15 cellular contexts compared by ENCODE assay signal in genomic region chr3:129618901-129619671, GRCh38. TPM values are rescaled to one million over a fixed set of nuclear protein-coding genes. Genes with fewer than 3 reads are reported as not detected.
DNase-seq lines count a peak whose midpoint lies in the region; ATAC-seq, FAIRE-seq and TF ChIP-seq lines count a peak whose summit lies in the region.
"Had no signal": no experiment of that assay in that cellular context is flagged by ENCODE, and none has a peak within 500 bp of the region (broad histone marks: within the 10 kb centered on the region; RNA-seq: fewer than 3 reads in every experiment).

No MANE protein-coding gene starts in this region.

- H3K36me3 ChIP-seq in gastrocnemius medialis, result no peaks in the 10 kb centered on the region
- H3K36me3 ChIP-seq: Peyer's patch had no signal

- H3K4me3 Mint-ChIP-seq in central memory CD8-positive, alpha-beta T cell, result peak overlapping the region; percentile 5
- H3K4me3 Mint-ChIP-seq: CD4-positive, CD25-positive, alpha-beta regulatory T cell; endodermal cell had no signal

- no peak for ATAC-seq in central memory CD8-positive, alpha-beta T cell (replicated peaks; ENCODE audit: extremely low read depth, poor library complexity, severe bottlenecking)
- ATAC-seq in gastrocnemius medialis (no peak), esophagus mucosa (no peak)

- peaks cover 23% of the 10 kb centered on the region for H3K4me1 Mint-ChIP-seq in central memory CD8-positive, alpha-beta T cell

- H3K27me3 Mint-ChIP-seq in central memory CD8-positive, alpha-beta T cell, result no peaks in the 10 kb centered on the region

- DNase-seq in ELR (ENCODE audit: low read depth) (peak; percentile 26), left kidney (ENCODE audit: low read depth, low spot score) (peak; percentile 69), gastrocnemius medialis (no peak), GM19240 (ENCODE audit: insufficient read length, low spot score) (no peak), GM12891 (ENCODE audit: insufficient read length, low spot score) (no peak), H54 (ENCODE audit: insufficient read length, low spot score) (no peak)
- DNase-seq in central memory CD8-positive, alpha-beta T cell (ENCODE audit: low spot score in 2 of 2), result no peak
- DNase-seq: CD4-positive, CD25-positive, alpha-beta regulatory T cell; endodermal cell; head of caudate nucleus; NCI-H1436; Peyer's patch; stimulated activated CD4-positive, alpha-beta T cell treated with anti-CD3 and anti-CD28 coated beads, Interleukin-4, amount 100 ng/mL, for 1 hour; stimulated activated naive CD4-positive, alpha-beta T cell had no signal

- H3K9me3 ChIP-seq in gastrocnemius medialis, result no peaks in the 10 kb centered on the region
- H3K9me3 ChIP-seq: Peyer's patch had no signal

- FAIRE-seq in GM12891 (lab: Jason Lieb, UNC) (no peak), H54 (lab: Jason Lieb, UNC) (no peak)

- in situ Hi-C loops in gastrocnemius medialis (cut with MboI; ENCODE audit: low sequenced_read_pairs in 4 of 4), result loop anchor here in 1 of 4 donors (10.0 kb wide), 1 partner anchor 124 kb away; no protein-coding TSS in a partner anchor

- TF ChIP-seq POLR2A in gastrocnemius medialis (IDR thresholded peaks at IDR 0.05) (no peak), GM12891 (IDR thresholded peaks at IDR 0.05; ENCODE audit: low read depth, low read length) (no peak), H54 (IDR thresholded peaks at IDR 0.05; ENCODE audit: low read depth, low read length) (no peak)

- H3K27ac ChIP-seq in gastrocnemius medialis, result peak overlapping the region; percentile 38 to 76 (median 64)

- no peak overlapping the region for H3K27ac Mint-ChIP-seq in central memory CD8-positive, alpha-beta T cell (ENCODE audit: low read depth)
- H3K27ac Mint-ChIP-seq: CD4-positive, CD25-positive, alpha-beta regulatory T cell; endodermal cell had no signal

- no peak overlapping the region for H3K4me3 ChIP-seq in gastrocnemius medialis
- H3K4me3 ChIP-seq: Peyer's patch had no signal

- intact Hi-C loops in gastrocnemius medialis (cut with DNase I; ENCODE audit: low total_unique reads), result no loop called here

- peaks cover 14 to 36% of the 10 kb centered on the region in 2 donors for H3K4me1 ChIP-seq in gastrocnemius medialis

- no peaks in the 10 kb centered on the region for H3K36me3 Mint-ChIP-seq in central memory CD8-positive, alpha-beta T cell (ENCODE audit: insufficient read depth)
- H3K36me3 Mint-ChIP-seq: CD4-positive, CD25-positive, alpha-beta regulatory T cell had no signal

- no peaks in the 10 kb centered on the region for H3K9me3 Mint-ChIP-seq in central memory CD8-positive, alpha-beta T cell
- H3K9me3 Mint-ChIP-seq: CD4-positive, CD25-positive, alpha-beta regulatory T cell; endodermal cell had no signal

- H3K27me3 ChIP-seq in gastrocnemius medialis, result no peaks in the 10 kb centered on the region
- H3K27me3 ChIP-seq: Peyer's patch had no signal

- no peak for TF ChIP-seq CTCF in gastrocnemius medialis (IDR thresholded peaks at IDR 0.05 in 4 of 5, conservative IDR thresholded peaks at IDR 0.05 in 1 of 5)

TF ChIP-seq in GM12891, 5 proteins besides CTCF, POLR2A, EP300 and RAD21:
- no peak for TF ChIP-seq SPI1 (IDR thresholded peaks at IDR 0.05; ENCODE audit: low read depth, low read length)
- no peak for TF ChIP-seq PAX5 (IDR thresholded peaks at IDR 0.05; ENCODE audit: insufficient read depth, low read length, severe bottlenecking)
- TF ChIP-seq POLR2AphosphoS5 (IDR thresholded peaks at IDR 0.05; ENCODE audit: low read depth, low read length), result no peak
- TF ChIP-seq TAF1 (IDR thresholded peaks at IDR 0.05; ENCODE audit: low read depth, low read length), result no peak
- no peak for TF ChIP-seq POU2F2 (IDR thresholded peaks at IDR 0.05; ENCODE audit: low read depth, low read length)

RNA-seq across cellular contexts. Expression of gene PLXND1, which starts 12.6 kb away (rescaled TPM):
- total RNA-seq in gastrocnemius medialis (10 to 100 TPM; 15.7 to 70.9 (median 19.9) TPM), esophagus mucosa (15.8 TPM)
- polyA plus RNA-seq in GM12891 (2012; ENCODE audit: low read depth, missing spikeins), result 0.63 TPM

Comparison
In these comparisons a context has a peak if more than half of its experiments do, and no peak if none do; other contexts are left out.
1. DNase-seq: peak in ELR (single experiment) and left kidney (single experiment); none in central memory CD8-positive, alpha-beta T cell (0 of 2), gastrocnemius medialis (0 of 2), GM19240 (single experiment), GM12891 (single experiment) and H54 (single experiment).